Comparison of ENCODE assay signal across 12 cellular contexts in the genomic region with DNA sequence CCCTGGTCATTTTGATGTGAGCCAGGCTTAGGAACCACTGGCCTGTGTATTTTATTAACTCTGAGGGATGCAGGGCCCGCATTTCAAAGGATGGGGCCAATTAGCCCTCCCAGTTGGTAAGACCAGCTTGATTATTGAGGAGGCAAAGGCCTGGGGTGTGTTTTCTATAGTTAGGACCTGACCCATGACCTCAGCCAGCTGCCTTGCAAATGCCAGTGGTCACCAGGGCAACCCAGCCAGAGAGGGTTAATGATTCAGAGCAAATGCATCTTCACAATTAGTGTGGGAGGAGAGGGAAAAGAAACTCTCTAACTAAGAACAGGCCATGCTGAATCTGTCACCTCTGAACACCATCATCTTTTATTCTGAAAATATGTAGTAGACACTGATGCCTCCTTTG.
DNase-seq lines count a peak whose midpoint lies in the region; TF ChIP-seq lines count a peak whose summit lies in the region.
"Had no signal": no experiment of that assay in that cellular context is flagged by ENCODE, and none has a peak within 500 bp of the region (broad histone marks: within the 10 kb centered on the region; RNA-seq: fewer than 3 reads in every experiment).

No MANE protein-coding gene starts in this region.

- no peak overlapping the region for H3K27ac Mint-ChIP-seq in activated CD4-positive, alpha-beta T cell treated with anti-CD3 and anti-CD28 coated beads, Interleukin-2, amount 10 ng/mL, durations not matched to agents 7 days and 5 days

- POLR2A ChIA-PET in activated CD4-positive, alpha-beta T cell treated with anti-CD3 and anti-CD28 coated beads, Interleukin-2, amount 10 ng/mL, durations not matched to agents 7 days and 5 days (lab: Charles Lee) = no interaction called here

- H3K27me3 Mint-ChIP-seq in activated CD4-positive, alpha-beta T cell treated with anti-CD3 and anti-CD28 coated beads, Interleukin-2, amount 10 ng/mL, durations not matched to agents 7 days and 5 days = no peaks in the 10 kb centered on the region

- H3K4me3 ChIP-seq in HFF-Myc (replicated peaks; ENCODE audit: low read depth, low read length) (no peak overlapping the region), kidney epithelial cell (ENCODE audit: low read depth, low read length) (no peak overlapping the region)
- H3K4me3 ChIP-seq: ascending aorta, right atrium auricular region had no signal

- peak; percentile 82 for DNase-seq in ELR (ENCODE audit: low read depth)
- DNase-seq in HFF-Myc (ENCODE audit: extremely low read depth, low read depth) = peak; percentile 26
- peak; percentile 68 for DNase-seq in SW480 (ENCODE audit: low spot score)
- DNase-seq in kidney epithelial cell (ENCODE audit: low read depth) = peak; percentile 64
- DNase-seq in activated CD4-positive, alpha-beta T cell treated with anti-CD3 and anti-CD28 coated beads, Interleukin-2, amount 10 ng/mL, durations not matched to agents 7 days and 5 days = no peak
- no peak for DNase-seq in NCI-H2081 treated with DMSO at 0.1 percent for 48 hours (lab: John Stamatoyannopoulos, UW)
- no peak for DNase-seq in activated naive CD4-positive, alpha-beta T cell treated with Interleukin-2 at 50 U/mL for 16 hours
- no peak for DNase-seq in activated naive CD4-positive, alpha-beta T cell (lab: John Stamatoyannopoulos, UW)
- DNase-seq: Caco-2, KBM-7 had no signal

- CTCF ChIA-PET in activated CD4-positive, alpha-beta T cell treated with anti-CD3 and anti-CD28 coated beads, Interleukin-2, amount 10 ng/mL, durations not matched to agents 7 days and 5 days (lab: Charles Lee) = no interaction called here

- H3K27me3 ChIP-seq in kidney epithelial cell (ENCODE audit: control insufficient read depth, insufficient read depth, low read length) = no peaks in the 10 kb centered on the region
- H3K27me3 ChIP-seq: ascending aorta, right atrium auricular region had no signal

- H3K36me3 ChIP-seq in kidney epithelial cell (ENCODE audit: control insufficient read depth, insufficient read depth, low read length) = no peaks in the 10 kb centered on the region
- H3K36me3 ChIP-seq: ascending aorta, right atrium auricular region had no signal

- H3K9me3 Mint-ChIP-seq in activated CD4-positive, alpha-beta T cell treated with anti-CD3 and anti-CD28 coated beads, Interleukin-2, amount 10 ng/mL, durations not matched to agents 7 days and 5 days = no peaks in the 10 kb centered on the region

- no peak overlapping the region for H3K4me3 Mint-ChIP-seq in activated CD4-positive, alpha-beta T cell treated with anti-CD3 and anti-CD28 coated beads, Interleukin-2, amount 10 ng/mL, durations not matched to agents 7 days and 5 days

- H3K36me3 Mint-ChIP-seq in activated CD4-positive, alpha-beta T cell treated with anti-CD3 and anti-CD28 coated beads, Interleukin-2, amount 10 ng/mL, durations not matched to agents 7 days and 5 days (ENCODE audit: low read depth) = no peaks in the 10 kb centered on the region

- H3K4me1 Mint-ChIP-seq in activated CD4-positive, alpha-beta T cell treated with anti-CD3 and anti-CD28 coated beads, Interleukin-2, amount 10 ng/mL, durations not matched to agents 7 days and 5 days = no peaks in the 10 kb centered on the region

- no peak for TF ChIP-seq CTCF in HFF-Myc (IDR thresholded peaks at IDR 0.05; ENCODE audit: low read depth, low read length, missing control alignments)
- TF ChIP-seq CTCF in kidney epithelial cell (IDR thresholded peaks at IDR 0.05; ENCODE audit: insufficient read depth, low read length, poor library complexity, severe bottlenecking) = no peak

Comparison
In these comparisons a context has a peak if more than half of its experiments do, and no peak if none do; other contexts are left out.
1. DNase-seq: peak in ELR (single experiment), HFF-Myc (single experiment), SW480 (single experiment) and kidney epithelial cell (single experiment); none in activated CD4-positive, alpha-beta T cell treated with anti-CD3 and anti-CD28 coated beads, Interleukin-2, amount 10 ng/mL, durations not matched to agents 7 days and 5 days (single experiment), NCI-H2081 treated with DMSO at 0.1 percent for 48 hours (single experiment), activated naive CD4-positive, alpha-beta T cell treated with Interleukin-2 at 50 U/mL for 16 hours (single experiment) and activated naive CD4-positive, alpha-beta T cell (0 of 4).